21 cellular contexts compared by ENCODE assay signal in the genomic region with DNA sequence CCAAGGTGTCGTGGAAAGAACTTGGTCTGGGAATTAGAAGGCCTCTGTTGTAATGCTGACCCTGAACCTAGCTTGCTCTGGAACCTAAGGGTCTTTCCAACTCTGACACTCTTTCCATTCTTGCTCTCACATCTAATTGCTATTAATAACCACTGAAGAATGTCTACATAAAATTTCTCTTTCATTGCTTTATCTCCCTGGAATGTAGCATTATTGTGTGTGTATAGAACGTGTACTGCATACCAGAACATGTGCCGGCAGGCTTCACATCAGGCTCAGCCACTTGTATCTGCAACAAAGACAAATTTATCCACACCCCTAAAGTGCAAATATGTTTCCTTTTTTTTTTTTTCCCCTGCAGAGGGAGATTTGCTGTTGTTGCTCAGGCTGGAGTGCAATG. TPM values are rescaled to one million over a fixed set of nuclear protein-coding genes. Genes with fewer than 3 reads are reported as not detected.
A peak's percentile ranks its signal among the peaks of the same experiment; 100 is the strongest.
DNase-seq lines count a peak whose midpoint lies in the region; ATAC-seq, FAIRE-seq and TF ChIP-seq lines count a peak whose summit lies in the region.
"Had no signal": no experiment of that assay in that cellular context is flagged by ENCODE, and none has a peak within 500 bp of the region (broad histone marks: within the 10 kb centered on the region; RNA-seq: fewer than 3 reads in every experiment).

No MANE protein-coding gene starts in this region.

- no peaks in the 10 kb centered on the region for H3K79me2 ChIP-seq in GM23248 (ENCODE audit: insufficient read depth)
- no peaks in the 10 kb centered on the region for H3K79me2 ChIP-seq in astrocyte (ENCODE audit: insufficient read depth, low read length)
- H3K79me2 ChIP-seq in smooth muscle cell (ENCODE audit: low read depth), result no peaks in the 10 kb centered on the region

- TF ChIP-seq CTCF in astrocyte (IDR thresholded peaks at IDR 0.05; ENCODE audit: insufficient read depth, low read depth, low read length) (no peak), fibroblast of villous mesenchyme (IDR thresholded peaks at IDR 0.05; ENCODE audit: insufficient read depth, low read depth, low read length) (no peak), smooth muscle cell (IDR thresholded peaks at IDR 0.05; ENCODE audit: borderline replicate concordance, insufficient read depth, poor library complexity, severe bottlenecking) (no peak), vagina (IDR thresholded peaks at IDR 0.05) (no peak)

- H3K36me3 Mint-ChIP-seq in astrocyte (ENCODE audit: low read depth, unreplicated experiment), result no peaks in the 10 kb centered on the region
- H3K36me3 Mint-ChIP-seq: brain, WTC11 had no signal

- no peak for TF ChIP-seq POLR2A in vagina (IDR thresholded peaks at IDR 0.05)

- H3K9me3 Mint-ChIP-seq in astrocyte (ENCODE audit: unreplicated experiment), result no peaks in the 10 kb centered on the region
- H3K9me3 Mint-ChIP-seq: CD4-positive, CD25-positive, alpha-beta regulatory T cell; immature natural killer cell; stimulated activated naive CD8-positive, alpha-beta T cell treated with anti-CD3 and anti-CD28 coated beads, Interleukin-15, amount 100 ng/mL, for 72 hours; WTC11 had no signal

- H3K4me1 ChIP-seq in GM23248 (ENCODE audit: insufficient read depth), result no peaks in the 10 kb centered on the region
- H3K4me1 ChIP-seq in astrocyte (ENCODE audit: insufficient read depth, low read length), result peaks cover 5% of the 10 kb centered on the region
- no peaks in the 10 kb centered on the region for H3K4me1 ChIP-seq in smooth muscle cell (ENCODE audit: low read depth)
- no peaks in the 10 kb centered on the region for H3K4me1 ChIP-seq in vagina

- H3K27ac ChIP-seq in GM23248 (no peak overlapping the region), astrocyte (ENCODE audit: low read depth, low read length) (peak overlapping the region; percentile 1), smooth muscle cell (ENCODE audit: low read depth) (peak overlapping the region; percentile 28), vagina (no peak overlapping the region)
- H3K27ac ChIP-seq: Peyer's patch, spleen had no signal

- H3K9me2 ChIP-seq in GM23248 (ENCODE audit: insufficient read depth), result no peaks in the 10 kb centered on the region

- ATAC-seq in GM19351 (IDR thresholded peaks at IDR 0.05; ENCODE audit: unreplicated experiment) (no peak), HG03432 (IDR thresholded peaks at IDR 0.05; ENCODE audit: unreplicated experiment) (no peak)
- ATAC-seq: stimulated activated naive CD8-positive, alpha-beta T cell treated with anti-CD3 and anti-CD28 coated beads, Interleukin-15, amount 100 ng/mL, for 72 hours; WTC11 had no signal

- DNase-seq in GM23248 (peak; percentile 59), astrocyte (ENCODE audit: low read depth) (peak; percentile 76), fibroblast of villous mesenchyme (ENCODE audit: low read depth) (peak; percentile 38), smooth muscle cell (lab: John Stamatoyannopoulos, UW; ENCODE audit: unreplicated experiment) (no peak), vagina (ENCODE audit: extremely low spot score in 2 of 2) (no peak), ecto neural progenitor cell (ENCODE audit: low spot score) (no peak)
- DNase-seq: activated gamma-delta T cell; CD4-positive, CD25-positive, alpha-beta regulatory T cell; effector CD8-positive, alpha-beta T cell; immature natural killer cell; NCI-H2081; NCI-H69; occipital lobe; Peyer's patch; spleen; stimulated activated naive CD8-positive, alpha-beta T cell treated with anti-CD3 and anti-CD28 coated beads, Interleukin-15, amount 100 ng/mL, for 72 hours had no signal

- no peak overlapping the region for H2AFZ ChIP-seq in GM23248
- H2AFZ ChIP-seq in astrocyte (ENCODE audit: low read depth, low read length), result no peak overlapping the region
- H2AFZ ChIP-seq in smooth muscle cell (ENCODE audit: low read depth), result no peak overlapping the region

- H3F3A ChIP-seq in GM23248 (ENCODE audit: insufficient read depth), result 0 out of 2 replicates have a peak, but pooled peaks cover 5% of the 10 kb centered on the region
- H3F3A ChIP-seq in smooth muscle cell (ENCODE audit: low read depth), result no peaks in the 10 kb centered on the region

- no peaks in the 10 kb centered on the region for H3K9me3 ChIP-seq in GM23248 (ENCODE audit: low read depth)
- H3K9me3 ChIP-seq in astrocyte (ENCODE audit: insufficient read depth, low read depth, low read length), result no peaks in the 10 kb centered on the region
- no peaks in the 10 kb centered on the region for H3K9me3 ChIP-seq in smooth muscle cell (replicated peaks; ENCODE audit: low read depth)
- H3K9me3 ChIP-seq in vagina, result no peaks in the 10 kb centered on the region
- H3K9me3 ChIP-seq: Peyer's patch, spleen had no signal

- peak overlapping the region; percentile 10 for H3K27ac Mint-ChIP-seq in astrocyte (ENCODE audit: unreplicated experiment)
- H3K27ac Mint-ChIP-seq: brain; CD4-positive, CD25-positive, alpha-beta regulatory T cell; stimulated activated naive CD8-positive, alpha-beta T cell treated with anti-CD3 and anti-CD28 coated beads, Interleukin-15, amount 100 ng/mL, for 72 hours; WTC11 had no signal

- no peak overlapping the region for H3K4me2 ChIP-seq in GM23248 (ENCODE audit: unreplicated experiment)
- peak overlapping the region; percentile 0 for H3K4me2 ChIP-seq in astrocyte (ENCODE audit: low read length)
- H3K4me2 ChIP-seq in smooth muscle cell, result no peak overlapping the region

- H4K20me1 ChIP-seq in GM23248 (ENCODE audit: insufficient read depth), result no peaks in the 10 kb centered on the region
- no peaks in the 10 kb centered on the region for H4K20me1 ChIP-seq in astrocyte (ENCODE audit: insufficient read depth, low read length)
- H4K20me1 ChIP-seq in smooth muscle cell (ENCODE audit: low read depth), result no peaks in the 10 kb centered on the region

- H3K9ac ChIP-seq in GM23248 (no peak overlapping the region), astrocyte (ENCODE audit: low read length) (no peak overlapping the region), smooth muscle cell (ENCODE audit: low read depth) (no peak overlapping the region)

- no peaks in the 10 kb centered on the region for H3K27me3 ChIP-seq in GM23248 (replicated peaks; ENCODE audit: insufficient read depth)
- H3K27me3 ChIP-seq in astrocyte (ENCODE audit: insufficient read depth, low read length), result no peaks in the 10 kb centered on the region
- H3K27me3 ChIP-seq in smooth muscle cell (ENCODE audit: low read depth), result no peaks in the 10 kb centered on the region
- H3K27me3 ChIP-seq in vagina, result no peaks in the 10 kb centered on the region
- H3K27me3 ChIP-seq: Peyer's patch, spleen had no signal

- intact Hi-C loops in vagina (cut with DNase I), result no loop called here

- no peak for FAIRE-seq in astrocyte (lab: Jason Lieb, UNC)
- FAIRE-seq: HTR-8/SVneo had no signal

- no peaks in the 10 kb centered on the region for H3K27me3 Mint-ChIP-seq in astrocyte (ENCODE audit: low read depth, unreplicated experiment)
- H3K27me3 Mint-ChIP-seq: CD4-positive, CD25-positive, alpha-beta regulatory T cell; stimulated activated naive CD8-positive, alpha-beta T cell treated with anti-CD3 and anti-CD28 coated beads, Interleukin-15, amount 100 ng/mL, for 72 hours had no signal

- WGBS in GM23248 (ENCODE audit: low coverage in 1 of 2, low lambda C conversion rate in 2 of 2, missing lambda C conversion rate in 2 of 2), 2 experiments, result 72 to 81% methylated on average over 3 of the region's 3 CpGs
- 65% methylated on average over 3 of the region's 3 CpGs for WGBS in smooth muscle cell (ENCODE audit: low lambda C conversion rate)

- no peak overlapping the region for H3K4me3 ChIP-seq in GM23248
- no peak overlapping the region for H3K4me3 ChIP-seq in astrocyte (ENCODE audit: insufficient read depth, low read depth, low read length)
- H3K4me3 ChIP-seq in fibroblast of villous mesenchyme (ENCODE audit: low read depth, low read length), result no peak overlapping the region
- H3K4me3 ChIP-seq in smooth muscle cell, result no peak overlapping the region
- H3K4me3 ChIP-seq in vagina, result no peak overlapping the region
- H3K4me3 ChIP-seq: Peyer's patch, spleen had no signal

- no peak overlapping the region for H3K4me3 Mint-ChIP-seq in astrocyte (ENCODE audit: unreplicated experiment)
- H3K4me3 Mint-ChIP-seq: brain; immature natural killer cell; stimulated activated naive CD8-positive, alpha-beta T cell treated with anti-CD3 and anti-CD28 coated beads, Interleukin-15, amount 100 ng/mL, for 72 hours; WTC11 had no signal

- in situ Hi-C loops in GM23248 (cut with MboI), result no loop called here

- H3K36me3 ChIP-seq in GM23248 (ENCODE audit: low read depth) (no peaks in the 10 kb centered on the region), astrocyte (ENCODE audit: insufficient read depth, low read length) (no peaks in the 10 kb centered on the region), smooth muscle cell (ENCODE audit: low read depth) (no peaks in the 10 kb centered on the region), vagina (no peaks in the 10 kb centered on the region)
- H3K36me3 ChIP-seq: Peyer's patch, spleen had no signal

- peaks cover 10% of the 10 kb centered on the region for H3K4me1 Mint-ChIP-seq in astrocyte (ENCODE audit: low read depth, unreplicated experiment)
- H3K4me1 Mint-ChIP-seq: brain had no signal

RNA-seq across cellular contexts. Expression of a gene that starts 13.9 kb away (rescaled TPM):
- total RNA-seq in GM23248 (2014; rRNA removed; shearing (Covaris generic)), result 0.11 TPM in 1 of 2 replicates, not detected in the other
- polyA plus RNA-seq in GM23248 (2016; fragmentation: Nextera tagmentation; extraction: Ambion mirVana), result not detected in 2 replicates
- total RNA-seq in astrocyte, result not detected in 2 replicates
- under 0.01 TPM in 1 of 2 replicates, not detected in the other for total RNA-seq in fibroblast of villous mesenchyme
- 0.36 and 0.40 TPM in 2 replicates for total RNA-seq in smooth muscle cell
- 0.27 TPM in 1 of 2 replicates, not detected in the other for polyA plus RNA-seq in smooth muscle cell
- 0.49 TPM for total RNA-seq in vagina
- total RNA-seq: occipital lobe, WTC11 had no signal

RNA-seq across cellular contexts. Expression of a gene that starts 44.4 kb away (rescaled TPM):
- 14.3 and 28.7 TPM in 2 replicates for total RNA-seq in GM23248 (2014; rRNA removed; shearing (Covaris generic))
- 1.7 and 3.3 TPM in 2 replicates for polyA plus RNA-seq in GM23248 (2016; fragmentation: Nextera tagmentation; extraction: Ambion mirVana)
- 34.1 and 36.2 TPM in 2 replicates for total RNA-seq in astrocyte
- total RNA-seq in fibroblast of villous mesenchyme, result 38.7 and 40.2 TPM in 2 replicates
- total RNA-seq in smooth muscle cell, result 32.0 and 39.4 TPM in 2 replicates
- 1.9 and 3.0 TPM in 2 replicates for polyA plus RNA-seq in smooth muscle cell
- 19.9 TPM for total RNA-seq in vagina

RNA-seq across cellular contexts. Expression of a gene that starts 44.4 kb away (rescaled TPM):
- total RNA-seq in GM23248 (2014; rRNA removed; shearing (Covaris generic)), result 73.3 and 81.6 TPM in 2 replicates
- polyA plus RNA-seq in GM23248 (2016; fragmentation: Nextera tagmentation; extraction: Ambion mirVana) (31.3 and 35.9 TPM in 2 replicates), smooth muscle cell (28.4 and 42.2 TPM in 2 replicates)
- total RNA-seq in astrocyte (87.4 and 87.6 TPM in 2 replicates), fibroblast of villous mesenchyme (112 and 128 TPM in 2 replicates), smooth muscle cell (140 and 174 TPM in 2 replicates), vagina (111 TPM)

Comparison
In these comparisons a context has a peak if more than half of its experiments do, and no peak if none do; other contexts are left out.
1. DNase-seq: peak in GM23248 (single experiment), astrocyte (single experiment) and fibroblast of villous mesenchyme (single experiment); none in smooth muscle cell (single experiment), vagina (0 of 2) and ecto neural progenitor cell (single experiment).
2. H3K27ac ChIP-seq: peak in astrocyte (single experiment) and smooth muscle cell (single experiment); none in GM23248 (single experiment) and vagina (single experiment).